17 cellular contexts compared by ENCODE assay signal in genomic region chr4:76639292-76639691, GRCh38.
DNase-seq lines count a peak whose midpoint lies in the region; ATAC-seq and TF ChIP-seq lines count a peak whose summit lies in the region.
"Had no signal": no experiment of that assay in that cellular context is flagged by ENCODE, and none has a peak within 500 bp of the region (broad histone marks: within the 10 kb centered on the region; RNA-seq: fewer than 3 reads in every experiment).

No MANE protein-coding gene starts in this region.

- BruUV-seq in mammary epithelial cell (replicated peaks; lab: Mats Ljungman, UMichigan): no TSS peak

- H3K4me2 ChIP-seq in mammary epithelial cell (ENCODE audit: insufficient read depth, low read depth, low read length): peak overlapping the region; percentile 43

- H3K4me3 ChIP-seq in mammary epithelial cell (replicated peaks in 1 of 3; ENCODE audit: insufficient read depth in 1 of 3, low read depth in 2 of 3, low read length in 3 of 3): no peak overlapping the region
- no peak overlapping the region for H3K4me3 ChIP-seq in mucosa of descending colon
- H3K4me3 ChIP-seq: upper lobe of right lung had no signal

- in situ Hi-C loops in mammary epithelial cell (cut with MboI; ENCODE audit: low sequenced_read_pairs in 2 of 2): no loop called here

- no peaks in the 10 kb centered on the region for H4K20me1 ChIP-seq in mammary epithelial cell (ENCODE audit: insufficient read depth, low read length)

- H3K27ac ChIP-seq in mammary epithelial cell (ENCODE audit: insufficient read depth, low read depth, low read length): peak overlapping the region; percentile 14
- H3K27ac ChIP-seq: upper lobe of right lung had no signal

- peaks cover 16 to 23% of the 10 kb centered on the region in 2 donors for H3K27me3 Mint-ChIP-seq in T-cell

- intact Hi-C loops in mammary epithelial cell (cut with micrococcal nuclease) (loop anchor here (2.0 kb wide), 2 partner anchors 20 to 48 kb away; no protein-coding TSS in a partner anchor), mucosa of descending colon (cut with DNase I, micrococcal nuclease) (no loop called here)

- CTCF ChIA-PET in mammary epithelial cell (lab: Charles Lee; ENCODE audit: low non-redundant PET) (interaction anchor here (0.6 kb wide), 1 partner anchor 129 kb away, joined by 3 read pairs; no protein-coding TSS in a partner anchor), T-cell (lab: Charles Lee) (no interaction called here)

- no peaks in the 10 kb centered on the region for H3K27me3 ChIP-seq in mammary epithelial cell (ENCODE audit: insufficient read depth, low read length)
- H3K27me3 ChIP-seq: upper lobe of right lung had no signal

- H2AFZ ChIP-seq in mammary epithelial cell (ENCODE audit: low read depth, low read length): no peak overlapping the region

- ATAC-seq in mucosa of descending colon: peak; percentile 43
- ATAC-seq in T-cell (replicated peaks in 1 of 4): no peak
- ATAC-seq in GM19328 (IDR thresholded peaks at IDR 0.05; ENCODE audit: unreplicated experiment): no peak
- ATAC-seq in HG02870 (IDR thresholded peaks at IDR 0.05; ENCODE audit: unreplicated experiment): no peak

- dilution Hi-C loops in mammary epithelial cell (cut with HindIII; ENCODE audit: low sequenced_read_pairs): no loop called here

- POLR2A ChIA-PET in T-cell (lab: Charles Lee): no interaction called here

- H3K9me3 Mint-ChIP-seq in T-cell: no peaks in the 10 kb centered on the region
- H3K9me3 Mint-ChIP-seq: activated T-helper 1 cell treated with anti-CD3 and anti-CD28 coated beads, Interleukin-12 subunit alpha, Interleukin-12 subunit beta, Interleukin-2, Interleukin-4 antibody, amounts not matched to agents 30 ng/mL and 10 ng/mL and 1 ng/mL, durations not matched to agents 14 hours and 24 hours and 36 hours had no signal

- no peak overlapping the region for H3K4me3 Mint-ChIP-seq in T-cell
- H3K4me3 Mint-ChIP-seq: activated T-helper 1 cell treated with anti-CD3 and anti-CD28 coated beads, Interleukin-12 subunit alpha, Interleukin-12 subunit beta, Interleukin-2, Interleukin-4 antibody, amounts not matched to agents 30 ng/mL and 10 ng/mL and 1 ng/mL, durations not matched to agents 14 hours and 24 hours and 36 hours had no signal

- no peak overlapping the region for H3K9ac ChIP-seq in mammary epithelial cell (ENCODE audit: insufficient read depth, low read length)

- H3K9me3 ChIP-seq in mammary epithelial cell (replicated peaks; ENCODE audit: insufficient read depth, low read length) (no peaks in the 10 kb centered on the region), mucosa of descending colon (no peaks in the 10 kb centered on the region)
- H3K9me3 ChIP-seq: upper lobe of right lung had no signal

- DNase-seq in ELR (ENCODE audit: low read depth) (peak; percentile 48), NCI-H510A (lab: John Stamatoyannopoulos, UW) (peak; percentile 20), mammary epithelial cell (peak; percentile 86), mucosa of descending colon (no peak), T-cell (no peak)
- no peak for DNase-seq in stimulated activated CD4-positive, alpha-beta T cell treated with anti-CD3 and anti-CD28 coated beads, Interleukin-4, amount 100 ng/mL, for 24 hours
- DNase-seq: activated CD4-positive, alpha-beta T cell treated with anti-CD3 and anti-CD28 coated beads, Interleukin-2, amount 50 U/mL, for 4 hours; DND-41; islet precursor cell; NCI-H1048; NCI-H524; Right ventricle myocardium superior; T-helper 9 cell; upper lobe of right lung had no signal

- no peak overlapping the region for H3K27ac Mint-ChIP-seq in T-cell
- H3K27ac Mint-ChIP-seq: activated T-helper 1 cell treated with anti-CD3 and anti-CD28 coated beads, Interleukin-12 subunit alpha, Interleukin-12 subunit beta, Interleukin-2, Interleukin-4 antibody, amounts not matched to agents 30 ng/mL and 10 ng/mL and 1 ng/mL, durations not matched to agents 14 hours and 24 hours and 36 hours had no signal

- H3K79me2 ChIP-seq in mammary epithelial cell (ENCODE audit: insufficient read depth, low read length): no peaks in the 10 kb centered on the region

- WGBS in mammary epithelial cell (ENCODE audit: low coverage, missing lambda C conversion rate): 31% methylated on average over 4 of the region's 4 CpGs

- no peaks in the 10 kb centered on the region for H3K36me3 Mint-ChIP-seq in T-cell

- TF ChIP-seq CTCF in mammary epithelial cell (conservative IDR thresholded peaks at IDR 0.05 in 1 of 2, IDR thresholded peaks at IDR 0.05 in 1 of 2; ENCODE audit: extremely low read depth in 1 of 2, insufficient read depth in 1 of 2, low read depth in 1 of 2, low read length in 2 of 2): no peak
- TF ChIP-seq CTCF in mucosa of descending colon (IDR thresholded peaks at IDR 0.05): no peak

- no peaks in the 10 kb centered on the region for H3K36me3 ChIP-seq in mammary epithelial cell (ENCODE audit: insufficient read depth, low read length)
- H3K36me3 ChIP-seq in mucosa of descending colon (ENCODE audit: low read depth): no peaks in the 10 kb centered on the region
- H3K36me3 ChIP-seq: upper lobe of right lung had no signal

- no peaks in the 10 kb centered on the region for H3K4me1 Mint-ChIP-seq in T-cell

- peaks cover 51% of the 10 kb centered on the region for H3K4me1 ChIP-seq in mammary epithelial cell (ENCODE audit: insufficient read depth, low read length)
- H3K4me1 ChIP-seq in mucosa of descending colon (ENCODE audit: low read depth): no peaks in the 10 kb centered on the region

Comparison
In these comparisons a context has a peak if more than half of its experiments do, and no peak if none do; other contexts are left out.
1. DNase-seq: peak in ELR (single experiment), NCI-H510A (single experiment) and mammary epithelial cell (single experiment); none in mucosa of descending colon (0 of 3), T-cell (0 of 34) and stimulated activated CD4-positive, alpha-beta T cell treated with anti-CD3 and anti-CD28 coated beads, Interleukin-4, amount 100 ng/mL, for 24 hours (single experiment).